ENCODE assay signal across 8 cellular contexts in the genomic region with DNA sequence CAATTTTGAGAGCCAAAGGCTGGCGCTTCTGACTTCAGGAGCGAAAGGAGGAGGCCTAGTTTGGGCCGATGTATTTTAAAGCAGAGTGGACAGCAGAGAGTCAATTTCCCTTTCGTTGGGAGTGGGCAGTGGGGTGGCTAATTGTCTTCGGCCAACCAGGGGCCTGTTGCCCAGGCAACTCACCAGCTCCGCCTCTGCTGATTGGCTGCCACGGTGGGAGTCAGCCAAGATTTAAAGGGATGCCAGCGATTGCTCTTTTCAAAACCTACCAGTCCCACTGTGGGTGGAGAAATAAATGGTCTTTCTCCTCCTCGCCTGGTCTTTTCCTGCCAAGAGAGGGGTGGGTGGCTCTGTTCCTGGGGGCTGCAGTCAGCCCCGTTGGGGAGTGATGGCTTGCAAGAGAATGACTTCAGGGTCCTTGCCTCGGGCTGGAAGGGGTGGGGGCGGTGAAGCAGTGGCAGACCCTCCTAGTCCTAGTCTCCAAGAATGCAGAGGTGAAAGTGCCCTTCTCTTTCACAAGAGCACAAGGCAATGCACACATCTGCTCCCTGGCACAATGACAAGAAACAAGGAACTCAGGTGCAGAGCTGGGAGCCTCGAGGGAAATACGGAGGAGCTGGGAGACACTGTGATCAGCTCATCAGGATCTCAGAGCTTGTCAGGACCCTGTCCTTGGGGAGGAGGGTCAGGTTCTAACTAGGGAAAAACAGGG. TPM values are rescaled to one million over a fixed set of nuclear protein-coding genes. Genes with fewer than 3 reads are reported as not detected.
A peak's percentile ranks its signal among the peaks of the same experiment; 100 is the strongest.
DNase-seq lines count a peak whose midpoint lies in the region; ATAC-seq and TF ChIP-seq lines count a peak whose summit lies in the region.

No MANE protein-coding gene starts in this region.

- CTCF ChIA-PET in RWPE1 (lab: Yijun Ruan, JAX) = interaction anchor here (0.6 to 1.4 kb wide), 4 partner anchors 16 to 92 kb away, joined by 3 to 6 read pairs (median 4); no protein-coding TSS in a partner anchor

- TF ChIP-seq POLR2A in lower leg skin (IDR thresholded peaks at IDR 0.05) = no peak

- intact Hi-C loops in lower leg skin (cut with DNase I; ENCODE audit: low total_unique reads) = no loop called here

- no peak for TF ChIP-seq CTCF in RWPE1 (conservative IDR thresholded peaks at IDR 0.05; ENCODE audit: low read depth)
- TF ChIP-seq CTCF in lower leg skin (IDR thresholded peaks at IDR 0.05) = no peak

- DNase-seq in H4 (ENCODE audit: low spot score) (peak; percentile 23), RWPE1 (ENCODE audit: low spot score) (peak; percentile 29), globus pallidus (ENCODE audit: low spot score) (peak; percentile 88), putamen (ENCODE audit: low spot score) (peak; percentile 87), NCI-H510A (lab: John Stamatoyannopoulos, UW) (no peak), lower leg skin (ENCODE audit: low spot score in 2 of 2) (no peak)

- H3K27ac ChIP-seq in RWPE1 = peak overlapping the region; percentile 48

- H3K4me3 ChIP-seq in lower leg skin (ENCODE audit: low read depth, poor library complexity, severe bottlenecking) = no peak overlapping the region

- POLR2A ChIA-PET in RWPE1 (lab: Yijun Ruan, JAX; ENCODE audit: low non-redundant PET) = no interaction called here

- ATAC-seq in HG02885 (IDR thresholded peaks at IDR 0.05; ENCODE audit: poor library complexity, unreplicated experiment) (no peak), HG03442 (IDR thresholded peaks at IDR 0.05; ENCODE audit: unreplicated experiment) (no peak)

- 33 to 35% methylated on average over 12 to 14 of the region's 14 CpGs for WGBS in lower leg skin, 2 donors

RNA-seq across cellular contexts. Expression of a gene that starts 37.7 kb away (rescaled TPM):
- total RNA-seq in H4 (2014; rRNA removed; shearing (Covaris generic)) = 0.08 TPM in 1 of 2 replicates, not detected in the other
- 10 to 100 TPM; 39.3 to 59.3 (median 50.9) TPM for total RNA-seq in lower leg skin

RNA-seq across cellular contexts. Expression of a gene that starts 41.3 kb away (rescaled TPM):
- 1.3 and 2.8 TPM in 2 replicates for total RNA-seq in H4 (2014; rRNA removed; shearing (Covaris generic))
- 1 to 10 TPM; 1.5 to 5.0 (median 3.4) TPM for total RNA-seq in lower leg skin

RNA-seq across cellular contexts. Expression of a gene that starts 51.7 kb away (rescaled TPM):
- not detected in 2 replicates for total RNA-seq in H4 (2014; rRNA removed; shearing (Covaris generic))
- total RNA-seq in lower leg skin = 1 to 10 TPM in 2 of 4 donors, under 1 TPM in 1, not detected in 1; 0.38 to 4.3 (median 1.9) TPM

Comparison
In these comparisons a context has a peak if more than half of its experiments do, and no peak if none do; other contexts are left out.
1. DNase-seq: peak in H4 (single experiment), RWPE1 (single experiment), globus pallidus (single experiment) and putamen (single experiment); none in NCI-H510A (single experiment) and lower leg skin (0 of 2).
2. RNA of a gene that starts 37.7 kb away (total RNA-seq): 39.3 to 59.3 TPM in lower leg skin; 0.08 TPM in H4; every median in the first group is over 10 times any median in the second.